ENCODE assay signal across 1 cellular context in the genomic region with DNA sequence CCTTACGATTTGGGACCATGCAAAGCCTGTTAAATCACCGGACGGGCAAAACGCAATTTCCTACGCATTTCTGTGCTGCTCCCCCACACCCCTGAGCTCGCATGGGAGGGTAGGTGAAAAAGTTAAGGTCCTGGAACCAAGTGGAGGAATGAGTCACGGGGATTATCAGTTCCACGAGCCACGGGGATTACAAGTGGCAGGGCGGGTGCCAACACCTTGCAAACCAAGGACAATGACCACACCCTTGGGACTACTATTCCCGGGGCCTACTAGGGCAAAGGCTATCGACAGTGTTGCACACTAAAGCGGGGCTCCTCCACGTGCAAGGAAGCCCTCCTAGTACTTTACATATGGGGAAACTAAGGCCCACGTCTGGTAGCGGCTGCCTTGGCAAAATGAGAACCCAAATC.
TF ChIP-seq lines count a peak whose summit lies in the region.

No MANE protein-coding gene starts in this region.

TF ChIP-seq in GM12878, 131 proteins besides CTCF, POLR2A, EP300 and RAD21:
- TF ChIP-seq RELB (IDR thresholded peaks at IDR 0.05; ENCODE audit: low read depth) (no peak), CBX3 (IDR thresholded peaks at IDR 0.05; ENCODE audit: borderline replicate concordance, low read depth) (no peak), YY1 (IDR thresholded peaks at IDR 0.05; ENCODE audit: low read depth, low read length) (no peak), SREBF1 (IDR thresholded peaks at IDR 0.05; ENCODE audit: low read length) (no peak), SREBF2 (IDR thresholded peaks at IDR 0.05; ENCODE audit: low read length) (no peak), PRDM15 (CRISPR knock-in tag; IDR thresholded peaks at IDR 0.05) (no peak), ZNF592 (IDR thresholded peaks at IDR 0.05) (no peak), YBX1 (IDR thresholded peaks at IDR 0.05) (no peak), JUND (IDR thresholded peaks at IDR 0.05; ENCODE audit: low read depth, low read length) (no peak), MYB (IDR thresholded peaks at IDR 0.05; ENCODE audit: borderline replicate concordance, low read depth, low read length) (no peak), ETV6 (conservative IDR thresholded peaks at IDR 0.05 in 1 of 2, IDR thresholded peaks at IDR 0.05 in 1 of 2; ENCODE audit: borderline replicate concordance in 1 of 2, low read depth in 1 of 2) (no peak), PAX8 (IDR thresholded peaks at IDR 0.05) (no peak), RELA (IDR thresholded peaks at IDR 0.05; ENCODE audit: borderline replicate concordance, partially characterized antibody) (no peak), JUNB (IDR thresholded peaks at IDR 0.05) (no peak), CREB1 (IDR thresholded peaks at IDR 0.05; ENCODE audit: low read depth) (no peak; the same call in 1 of the 2 replicates), ZBED1 (IDR thresholded peaks at IDR 0.05; ENCODE audit: borderline replicate concordance) (no peak), NKRF (conservative IDR thresholded peaks at IDR 0.05) (no peak)
- TF ChIP-seq, protein P1, sequence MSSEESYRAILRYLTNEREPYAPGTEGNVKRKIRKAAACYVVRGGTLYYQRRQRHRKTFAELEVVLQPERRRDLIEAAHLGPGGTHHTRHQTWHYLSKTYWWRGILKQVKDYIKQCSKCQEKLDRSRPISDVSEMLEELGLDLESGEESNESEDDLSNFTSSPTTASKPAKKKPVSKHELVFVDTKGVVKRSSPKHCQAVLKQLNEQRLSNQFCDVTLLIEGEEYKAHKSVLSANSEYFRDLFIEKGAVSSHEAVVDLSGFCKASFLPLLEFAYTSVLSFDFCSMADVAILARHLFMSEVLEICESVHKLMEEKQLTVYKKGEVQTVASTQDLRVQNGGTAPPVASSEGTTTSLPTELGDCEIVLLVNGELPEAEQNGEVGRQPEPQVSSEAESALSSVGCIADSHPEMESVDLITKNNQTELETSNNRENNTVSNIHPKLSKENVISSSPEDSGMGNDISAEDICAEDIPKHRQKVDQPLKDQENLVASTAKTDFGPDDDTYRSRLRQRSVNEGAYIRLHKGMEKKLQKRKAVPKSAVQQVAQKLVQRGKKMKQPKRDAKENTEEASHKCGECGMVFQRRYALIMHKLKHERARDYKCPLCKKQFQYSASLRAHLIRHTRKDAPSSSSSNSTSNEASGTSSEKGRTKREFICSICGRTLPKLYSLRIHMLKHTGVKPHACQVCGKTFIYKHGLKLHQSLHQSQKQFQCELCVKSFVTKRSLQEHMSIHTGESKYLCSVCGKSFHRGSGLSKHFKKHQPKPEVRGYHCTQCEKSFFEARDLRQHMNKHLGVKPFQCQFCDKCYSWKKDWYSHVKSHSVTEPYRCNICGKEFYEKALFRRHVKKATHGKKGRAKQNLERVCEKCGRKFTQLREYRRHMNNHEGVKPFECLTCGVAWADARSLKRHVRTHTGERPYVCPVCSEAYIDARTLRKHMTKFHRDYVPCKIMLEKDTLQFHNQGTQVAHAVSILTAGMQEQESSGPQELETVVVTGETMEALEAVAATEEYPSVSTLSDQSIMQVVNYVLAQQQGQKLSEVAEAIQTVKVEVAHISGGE (CRISPR knock-in tag; IDR thresholded peaks at IDR 0.05), result no peak
- TF ChIP-seq, protein P2, sequence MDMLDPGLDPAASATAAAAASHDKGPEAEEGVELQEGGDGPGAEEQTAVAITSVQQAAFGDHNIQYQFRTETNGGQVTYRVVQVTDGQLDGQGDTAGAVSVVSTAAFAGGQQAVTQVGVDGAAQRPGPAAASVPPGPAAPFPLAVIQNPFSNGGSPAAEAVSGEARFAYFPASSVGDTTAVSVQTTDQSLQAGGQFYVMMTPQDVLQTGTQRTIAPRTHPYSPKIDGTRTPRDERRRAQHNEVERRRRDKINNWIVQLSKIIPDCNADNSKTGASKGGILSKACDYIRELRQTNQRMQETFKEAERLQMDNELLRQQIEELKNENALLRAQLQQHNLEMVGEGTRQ (IDR thresholded peaks at IDR 0.05; ENCODE audit: borderline replicate concordance, low read depth, low read length), result no peak
- TF ChIP-seq, protein P3, sequence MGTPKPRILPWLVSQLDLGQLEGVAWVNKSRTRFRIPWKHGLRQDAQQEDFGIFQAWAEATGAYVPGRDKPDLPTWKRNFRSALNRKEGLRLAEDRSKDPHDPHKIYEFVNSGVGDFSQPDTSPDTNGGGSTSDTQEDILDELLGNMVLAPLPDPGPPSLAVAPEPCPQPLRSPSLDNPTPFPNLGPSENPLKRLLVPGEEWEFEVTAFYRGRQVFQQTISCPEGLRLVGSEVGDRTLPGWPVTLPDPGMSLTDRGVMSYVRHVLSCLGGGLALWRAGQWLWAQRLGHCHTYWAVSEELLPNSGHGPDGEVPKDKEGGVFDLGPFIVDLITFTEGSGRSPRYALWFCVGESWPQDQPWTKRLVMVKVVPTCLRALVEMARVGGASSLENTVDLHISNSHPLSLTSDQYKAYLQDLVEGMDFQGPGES (IDR thresholded peaks at IDR 0.05), result no peak
